In genomic region chr10:59754951-59755350, GRCh38 we compare ENCODE assay signal across 16 cellular contexts.
DNase-seq lines count a peak whose midpoint lies in the region; ATAC-seq and TF ChIP-seq lines count a peak whose summit lies in the region.
"Had no signal": no experiment of that assay in that cellular context is flagged by ENCODE, and none has a peak within 500 bp of the region (broad histone marks: within the 10 kb centered on the region; RNA-seq: fewer than 3 reads in every experiment).

No MANE protein-coding gene starts in this region.

- peaks cover 4% of the 10 kb centered on the region for H3K4me1 Mint-ChIP-seq in nephron progenitor cell
- H3K4me1 Mint-ChIP-seq in stimulated activated naive CD8-positive, alpha-beta T cell treated with anti-CD3 and anti-CD28 coated beads, Interleukin-15, amount 100 ng/mL, for 72 hours = no peaks in the 10 kb centered on the region
- H3K4me1 Mint-ChIP-seq: CD14-positive monocyte had no signal

- no peaks in the 10 kb centered on the region for H3K9me3 Mint-ChIP-seq in nephron progenitor cell
- H3K9me3 Mint-ChIP-seq in stimulated activated naive CD8-positive, alpha-beta T cell treated with anti-CD3 and anti-CD28 coated beads, Interleukin-15, amount 100 ng/mL, for 72 hours = no peaks in the 10 kb centered on the region

- TF ChIP-seq CTCF in choroid plexus epithelial cell (conservative IDR thresholded peaks at IDR 0.05; ENCODE audit: low read depth, low read length) (no peak), nephron progenitor cell (IDR thresholded peaks at IDR 0.05) (no peak)

- ATAC-seq in stimulated activated naive CD8-positive, alpha-beta T cell treated with anti-CD3 and anti-CD28 coated beads, Interleukin-15, amount 100 ng/mL, for 72 hours = no peak
- ATAC-seq: CD8-positive, alpha-beta T cell had no signal

- no peak overlapping the region for H3K4me3 ChIP-seq in choroid plexus epithelial cell (ENCODE audit: low read depth, low read length)

- peak overlapping the region; percentile 62 for H3K27ac Mint-ChIP-seq in nephron progenitor cell
- H3K27ac Mint-ChIP-seq in stimulated activated naive CD8-positive, alpha-beta T cell treated with anti-CD3 and anti-CD28 coated beads, Interleukin-15, amount 100 ng/mL, for 72 hours = no peak overlapping the region
- H3K27ac Mint-ChIP-seq: CD14-positive monocyte; CD8-positive, alpha-beta T cell had no signal

- DNase-seq in NCI-H82 (lab: John Stamatoyannopoulos, UW) (peak; percentile 22), NCI-H82 treated with DMSO at 0.1 percent for 48 hours (lab: John Stamatoyannopoulos, UW; ENCODE audit: unreplicated experiment) (no peak), choroid plexus epithelial cell (ENCODE audit: low read depth) (peak; percentile 8), nephron progenitor cell (no peak), NCI-H774 (lab: John Stamatoyannopoulos, UW) (no peak), NCI-H1105 (lab: John Stamatoyannopoulos, UW) (no peak)
- no peak for DNase-seq in stimulated activated naive CD8-positive, alpha-beta T cell treated with anti-CD3 and anti-CD28 coated beads, Interleukin-15, amount 100 ng/mL, for 72 hours
- DNase-seq in stimulated activated CD4-positive, alpha-beta T cell treated with anti-CD3 and anti-CD28 coated beads, Interleukin-2, amount 100 ng/mL, for 24 hours = no peak
- DNase-seq: CD8-positive, alpha-beta T cell; COR-L47; DMS153; DMS79 treated with DMSO at 0.1 percent for 48 hours; EL; GDM1; H7 had no signal

- H3K36me3 Mint-ChIP-seq in nephron progenitor cell (ENCODE audit: low read depth) = no peaks in the 10 kb centered on the region
- H3K36me3 Mint-ChIP-seq: CD14-positive monocyte; CD8-positive, alpha-beta T cell had no signal

- peaks cover 17% of the 10 kb centered on the region for H3K27me3 Mint-ChIP-seq in nephron progenitor cell (ENCODE audit: low read depth, poor library complexity)
- H3K27me3 Mint-ChIP-seq in stimulated activated naive CD8-positive, alpha-beta T cell treated with anti-CD3 and anti-CD28 coated beads, Interleukin-15, amount 100 ng/mL, for 72 hours = peaks cover 9% of the 10 kb centered on the region

- no peak overlapping the region for H3K4me3 Mint-ChIP-seq in nephron progenitor cell
- H3K4me3 Mint-ChIP-seq in stimulated activated naive CD8-positive, alpha-beta T cell treated with anti-CD3 and anti-CD28 coated beads, Interleukin-15, amount 100 ng/mL, for 72 hours = no peak overlapping the region
- H3K4me3 Mint-ChIP-seq: CD14-positive monocyte; CD8-positive, alpha-beta T cell had no signal

Comparison
In these comparisons a context has a peak if more than half of its experiments do, and no peak if none do; other contexts are left out.
1. DNase-seq: peak in NCI-H82 (single experiment) and choroid plexus epithelial cell (single experiment); none in NCI-H82 treated with DMSO at 0.1 percent for 48 hours (single experiment), nephron progenitor cell (single experiment), stimulated activated naive CD8-positive, alpha-beta T cell treated with anti-CD3 and anti-CD28 coated beads, Interleukin-15, amount 100 ng/mL, for 72 hours (0 of 2), stimulated activated CD4-positive, alpha-beta T cell treated with anti-CD3 and anti-CD28 coated beads, Interleukin-2, amount 100 ng/mL, for 24 hours (0 of 2), NCI-H774 (single experiment) and NCI-H1105 (single experiment).